In genomic region chr10:133499176-133499575, GRCh38 we compare ENCODE assay signal across 2 cellular contexts. TPM values are rescaled to one million over a fixed set of nuclear protein-coding genes. Genes with fewer than 3 reads are reported as not detected.
"Had no signal": no experiment of that assay in that cellular context is flagged by ENCODE, and none has a peak within 500 bp of the region (broad histone marks: within the 10 kb centered on the region; RNA-seq: fewer than 3 reads in every experiment).

No MANE protein-coding gene starts in this region.

RNA-seq across cellular contexts. Expression of gene CYP2E1, which starts 28.0 kb away (rescaled TPM):
- total RNA-seq: lung microvascular endothelial cell had no signal

RNA-seq across cellular contexts. Expression of gene SCART1, which starts 45.4 kb away (rescaled TPM):
- total RNA-seq: kidney epithelial cell had no signal
